In genomic region chr15:38076806-38077205, GRCh38 we compare ENCODE assay signal across 13 cellular contexts.
DNase-seq lines count a peak whose midpoint lies in the region; ATAC-seq and TF ChIP-seq lines count a peak whose summit lies in the region.
"Had no signal": no experiment of that assay in that cellular context is flagged by ENCODE, and none has a peak within 500 bp of the region (broad histone marks: within the 10 kb centered on the region; RNA-seq: fewer than 3 reads in every experiment).

No MANE protein-coding gene starts in this region.

- peak overlapping the region in 1 of 6 donors; percentile 15 for H3K27ac Mint-ChIP-seq in naive B cell
- H3K27ac Mint-ChIP-seq: activated naive CD4-positive, alpha-beta T cell treated with anti-CD3 and anti-CD28 coated beads, Interleukin-2, amount 10 ng/mL, durations not matched to agents 7 days and 5 days had no signal

- H3K27me3 ChIP-seq in GM06990 (replicated peaks; ENCODE audit: control insufficient read depth, insufficient read depth, low read length), result no peaks in the 10 kb centered on the region
- H3K27me3 ChIP-seq: breast epithelium had no signal

- no peak for TF ChIP-seq CTCF in GM06990 (IDR thresholded peaks at IDR 0.05; ENCODE audit: insufficient read depth, low read length, poor library complexity, severe bottlenecking)
- no peak for TF ChIP-seq CTCF in astrocyte of the spinal cord (IDR thresholded peaks at IDR 0.05; ENCODE audit: low read depth, low read length)

- peaks cover 13 to 22% (median 21%) of the 10 kb centered on the region in 3 donors for H3K4me1 Mint-ChIP-seq in naive B cell

- peak; percentile 35 for ATAC-seq in HG02610 (IDR thresholded peaks at IDR 0.05; ENCODE audit: unreplicated experiment)
- ATAC-seq in naive B cell (ENCODE audit: low read depth in 2 of 2), result peak; percentile 41 to 47
- no peak for ATAC-seq in GM19455 (IDR thresholded peaks at IDR 0.05; ENCODE audit: unreplicated experiment)

- DNase-seq in GM06990 (ENCODE audit: extremely low read depth, insufficient read length) (peak; percentile 64), astrocyte of the spinal cord (ENCODE audit: low read depth, low spot score) (peak; percentile 39), naive B cell (no peak), GF-D8 (lab: John Stamatoyannopoulos, UW) (no peak), SIG-M5 treated with dmso at 0.1 percent for 504 hours (lab: John Stamatoyannopoulos, UW; ENCODE audit: unreplicated experiment) (no peak)
- DNase-seq in activated CD8-positive, alpha-beta memory T cell treated with anti-CD3 and anti-CD28 coated beads for 24 hours, result no peak
- DNase-seq: activated naive CD4-positive, alpha-beta T cell treated with anti-CD3 and anti-CD28 coated beads, Interleukin-2, amount 10 ng/mL, durations not matched to agents 7 days and 5 days; NCI-H146; NCI-H510A; OCI-M1 had no signal

- H3K36me3 Mint-ChIP-seq in naive B cell, result no peaks in the 10 kb centered on the region
- H3K36me3 Mint-ChIP-seq: activated naive CD4-positive, alpha-beta T cell treated with anti-CD3 and anti-CD28 coated beads, Interleukin-2, amount 10 ng/mL, durations not matched to agents 7 days and 5 days had no signal

- no peaks in the 10 kb centered on the region for H3K36me3 ChIP-seq in GM06990 (ENCODE audit: control insufficient read depth, insufficient read depth, low read length)
- H3K36me3 ChIP-seq: breast epithelium had no signal

- peaks cover 0 to 13% (median 7%) of the 10 kb centered on the region in 3 donors for H3K27me3 Mint-ChIP-seq in naive B cell

- in situ Hi-C loops in astrocyte of the spinal cord (cut with HindIII; ENCODE audit: low sequenced_read_pairs), result no loop called here

- H3K4me3 ChIP-seq in GM06990 (replicated peaks; ENCODE audit: low read depth, low read length) (no peak overlapping the region), astrocyte of the spinal cord (ENCODE audit: low read depth, low read length) (no peak overlapping the region)
- H3K4me3 ChIP-seq: breast epithelium had no signal

- H3K4me3 Mint-ChIP-seq in naive B cell, result peak overlapping the region in 1 of 8 donors; percentile 39
- H3K4me3 Mint-ChIP-seq: activated naive CD4-positive, alpha-beta T cell treated with anti-CD3 and anti-CD28 coated beads, Interleukin-2, amount 10 ng/mL, durations not matched to agents 7 days and 5 days had no signal

- no peaks in the 10 kb centered on the region for H3K9me3 Mint-ChIP-seq in naive B cell
- H3K9me3 Mint-ChIP-seq: activated naive CD4-positive, alpha-beta T cell treated with anti-CD3 and anti-CD28 coated beads, Interleukin-2, amount 10 ng/mL, durations not matched to agents 7 days and 5 days had no signal

Comparison
In these comparisons a context has a peak if more than half of its experiments do, and no peak if none do; other contexts are left out.
1. DNase-seq: peak in GM06990 (single experiment) and astrocyte of the spinal cord (single experiment); none in naive B cell (single experiment), activated CD8-positive, alpha-beta memory T cell treated with anti-CD3 and anti-CD28 coated beads for 24 hours (single experiment), GF-D8 (single experiment) and SIG-M5 treated with dmso at 0.1 percent for 504 hours (single experiment).